ENCODE assay signal across 16 cellular contexts in genomic region chr6:21756487-21756886, GRCh38.
A peak's percentile ranks its signal among the peaks of the same experiment; 100 is the strongest.
DNase-seq lines count a peak whose midpoint lies in the region; ATAC-seq and TF ChIP-seq lines count a peak whose summit lies in the region.
"Had no signal": no experiment of that assay in that cellular context is flagged by ENCODE, and none has a peak within 500 bp of the region (broad histone marks: within the 10 kb centered on the region; RNA-seq: fewer than 3 reads in every experiment).

No MANE protein-coding gene starts in this region.

- no peak overlapping the region for H2AFZ ChIP-seq in H9 (ENCODE audit: low read length)
- H2AFZ ChIP-seq: GM23248 had no signal

- H3K14ac ChIP-seq in H9 (ENCODE audit: insufficient read depth, low read length), result no peak overlapping the region

- TF ChIP-seq CTCF in H9 (conservative IDR thresholded peaks at IDR 0.05), result no peak
- TF ChIP-seq CTCF in endodermal cell (conservative IDR thresholded peaks at IDR 0.05), result no peak
- no peak for TF ChIP-seq CTCF in nephron progenitor cell (IDR thresholded peaks at IDR 0.05)
- TF ChIP-seq CTCF in vagina (IDR thresholded peaks at IDR 0.05), result no peak

- no peak for TF ChIP-seq POLR2A in vagina (IDR thresholded peaks at IDR 0.05)

- no peak overlapping the region for H3K4me2 ChIP-seq in H9 (ENCODE audit: insufficient read depth, insufficient read length, low read length)

- H3K23me2 ChIP-seq in H9 (ENCODE audit: insufficient read length, low read depth, low read length, poor library complexity, severe bottlenecking), result no peaks in the 10 kb centered on the region

- no peak overlapping the region for H3K4ac ChIP-seq in H9 (ENCODE audit: low read depth, low read length)

- intact Hi-C loops in vagina (cut with DNase I), result no loop called here

- H3K4me1 ChIP-seq in H9 (ENCODE audit: insufficient read depth, low read length), result peaks cover 15% of the 10 kb centered on the region
- H3K4me1 ChIP-seq in endodermal cell (ENCODE audit: control insufficient read depth, insufficient read depth, low read length), result peaks cover 3% of the 10 kb centered on the region
- H3K4me1 ChIP-seq in vagina, result no peaks in the 10 kb centered on the region
- H3K4me1 ChIP-seq: BE2C had no signal

- H2BK15ac ChIP-seq in H9 (ENCODE audit: low read depth, low read length), result no peak overlapping the region

- peaks cover 84% of the 10 kb centered on the region for H3K36me3 ChIP-seq in endodermal cell (ENCODE audit: control insufficient read depth, insufficient read depth, low read length)
- H3K36me3 ChIP-seq in vagina, result no peaks in the 10 kb centered on the region
- H3K36me3 ChIP-seq: BE2C had no signal

- peak overlapping the region; percentile 47 for H3K27ac ChIP-seq in H9 (ENCODE audit: insufficient read length, low read depth, low read length)
- H3K27ac ChIP-seq in endodermal cell (ENCODE audit: low read depth, low read length), result no peak overlapping the region
- H3K27ac ChIP-seq in vagina, result no peak overlapping the region
- H3K27ac ChIP-seq: GM23248 had no signal

- no peaks in the 10 kb centered on the region; a peak in 2 of 5 replicates for H3K9me3 Mint-ChIP-seq in H9
- peaks cover 5% of the 10 kb centered on the region for H3K9me3 Mint-ChIP-seq in endodermal cell
- H3K9me3 Mint-ChIP-seq in nephron progenitor cell, result peaks cover 34% of the 10 kb centered on the region

- no peak overlapping the region for H2AK5ac ChIP-seq in H9 (ENCODE audit: insufficient read length, low read length)

- no peak overlapping the region for H3T11ph ChIP-seq in H9 (ENCODE audit: low read length)

- H2BK120ac ChIP-seq in H9 (ENCODE audit: low read depth, low read length, poor library complexity, severe bottlenecking), result no peak overlapping the region

- H3K27ac Mint-ChIP-seq in H9 (peak overlapping the region in 1 of 3 experiments; percentile 89; a peak in 3 of 7 replicates), endodermal cell (peak overlapping the region; percentile 15), nephron progenitor cell (peak overlapping the region; percentile 66)
- H3K27ac Mint-ChIP-seq: CD4-positive, CD25-positive, alpha-beta regulatory T cell; CD8-positive, alpha-beta memory T cell had no signal

- no peaks in the 10 kb centered on the region for H3K27me3 Mint-ChIP-seq in H9 (ENCODE audit: low read depth)
- no peaks in the 10 kb centered on the region for H3K27me3 Mint-ChIP-seq in endodermal cell (ENCODE audit: insufficient read depth)
- H3K27me3 Mint-ChIP-seq in nephron progenitor cell (ENCODE audit: low read depth, poor library complexity), result peaks cover 4% of the 10 kb centered on the region

- H4K20me1 ChIP-seq in H9 (ENCODE audit: control insufficient read depth, insufficient read depth, insufficient read length), result no peaks in the 10 kb centered on the region

- H3K27me3 ChIP-seq in H9 (ENCODE audit: insufficient read depth, low read length) (no peaks in the 10 kb centered on the region), endodermal cell (ENCODE audit: control insufficient read depth, insufficient read depth, low read length, poor library complexity, severe bottlenecking) (no peaks in the 10 kb centered on the region), vagina (no peaks in the 10 kb centered on the region)
- H3K27me3 ChIP-seq: BE2C had no signal

- no peak overlapping the region for H2BK12ac ChIP-seq in H9 (ENCODE audit: insufficient read length, low read depth, low read length)

- H3K4me3 ChIP-seq in endodermal cell (ENCODE audit: low read length) (no peak overlapping the region), vagina (no peak overlapping the region)
- H3K4me3 ChIP-seq: GM23248, K562 had no signal

- no peak overlapping the region for H4K8ac ChIP-seq in H9 (replicated peaks; ENCODE audit: insufficient read length, low read depth, low read length)

- no peaks in the 10 kb centered on the region for H3K9me3 ChIP-seq in H9 (ENCODE audit: control insufficient read depth, low read depth, low read length)
- peaks cover 26% of the 10 kb centered on the region for H3K9me3 ChIP-seq in endodermal cell (ENCODE audit: control insufficient read depth, low read length)
- H3K9me3 ChIP-seq in vagina, result no peaks in the 10 kb centered on the region
- H3K9me3 ChIP-seq: BE2C had no signal

- H3K23ac ChIP-seq in H9 (ENCODE audit: insufficient read length, low read depth, low read length), result no peak overlapping the region

- H3K4me1 Mint-ChIP-seq in H9 (peaks cover 24 to 27% of the 10 kb centered on the region in 2 experiments), endodermal cell (peaks cover 26% of the 10 kb centered on the region), nephron progenitor cell (peaks cover 46% of the 10 kb centered on the region)
- H3K4me1 Mint-ChIP-seq: CD4-positive, CD25-positive, alpha-beta regulatory T cell; CD8-positive, alpha-beta memory T cell had no signal

- H3K36me3 Mint-ChIP-seq in H9 (ENCODE audit: insufficient read depth in 1 of 3, low read depth in 3 of 3) (peaks cover 28 to 35% (median 32%) of the 10 kb centered on the region in 3 experiments), endodermal cell (ENCODE audit: low read depth) (peaks cover 50% of the 10 kb centered on the region), nephron progenitor cell (ENCODE audit: low read depth) (peaks cover 72% of the 10 kb centered on the region)
- H3K36me3 Mint-ChIP-seq: CD4-positive, CD25-positive, alpha-beta regulatory T cell; CD8-positive, alpha-beta memory T cell had no signal

- no peak overlapping the region for H4K5ac ChIP-seq in H9 (ENCODE audit: insufficient read length, low read depth, low read length)

- no peak overlapping the region for H2BK5ac ChIP-seq in H9 (ENCODE audit: insufficient read length, low read length)

- DNase-seq in H9 (no peak), endodermal cell (no peak), nephron progenitor cell (no peak), vagina (ENCODE audit: extremely low spot score in 2 of 2) (no peak), superior temporal gyrus (ENCODE audit: extremely low spot score) (no peak)
- DNase-seq in activated effector memory CD4-positive, alpha-beta T cell treated with Interleukin-2 at 50 U/mL for 16 hours, result no peak
- DNase-seq: ACHN; BE2C; C1 segment of cervical spinal cord; CD4-positive, CD25-positive, alpha-beta regulatory T cell; CD8-positive, alpha-beta memory T cell; COR-L47; GM23248; HCEC 1CT had no signal

- H3K56ac ChIP-seq in H9 (ENCODE audit: insufficient read length, low read depth, low read length), result no peak overlapping the region

- no peak for ATAC-seq in HG03457 (IDR thresholded peaks at IDR 0.05; ENCODE audit: unreplicated experiment)
- ATAC-seq: K562 had no signal

- WGBS in H9 (ENCODE audit: extremely low coverage, insufficient read length, low lambda C conversion rate), result no CpG with 5 or more reads among the region's 4 CpGs
- WGBS in endodermal cell (ENCODE audit: insufficient coverage in 1 of 2, insufficient read length in 1 of 2), 2 experiments, result 97 to 98% methylated on average over 3 to 4 of the region's 4 CpGs

- no peak overlapping the region for H4K91ac ChIP-seq in H9 (ENCODE audit: insufficient read length, low read depth, low read length)

- no peak overlapping the region for H3K9ac ChIP-seq in H9 (ENCODE audit: extremely low read depth, insufficient read length, low read length)
- H3K9ac ChIP-seq in endodermal cell (ENCODE audit: extremely low read depth, low read length, poor library complexity, severe bottlenecking), result no peak overlapping the region
- H3K9ac ChIP-seq: GM23248 had no signal

- peak overlapping the region in 1 of 2 experiments; percentile 47; a peak in 1 of 5 replicates for H3K4me3 Mint-ChIP-seq in H9
- H3K4me3 Mint-ChIP-seq in endodermal cell, result no peak overlapping the region
- H3K4me3 Mint-ChIP-seq in nephron progenitor cell, result no peak overlapping the region
- H3K4me3 Mint-ChIP-seq: CD4-positive, CD25-positive, alpha-beta regulatory T cell; CD8-positive, alpha-beta memory T cell had no signal

- H2BK20ac ChIP-seq in H9 (ENCODE audit: low read depth, low read length, poor library complexity, severe bottlenecking), result no peak overlapping the region

- H3K79me1 ChIP-seq in H9 (ENCODE audit: insufficient read depth, low read depth, low read length, poor library complexity, severe bottlenecking), result peaks cover 3% of the 10 kb centered on the region

- no peak overlapping the region for H3K18ac ChIP-seq in H9 (ENCODE audit: insufficient read length, low read depth, low read length)

- H3K79me2 ChIP-seq in H9 (ENCODE audit: insufficient read depth, low read length), result peaks cover 44% of the 10 kb centered on the region; the same call in 1 of the 2 replicates
